In genomic region chr11:121630041-121630440, GRCh38 we compare ENCODE assay signal across 15 cellular contexts.
DNase-seq lines count a peak whose midpoint lies in the region; ATAC-seq, FAIRE-seq and TF ChIP-seq lines count a peak whose summit lies in the region.
"Had no signal": no experiment of that assay in that cellular context is flagged by ENCODE, and none has a peak within 500 bp of the region (broad histone marks: within the 10 kb centered on the region; RNA-seq: fewer than 3 reads in every experiment).

No MANE protein-coding gene starts in this region.

- CTCF ChIA-PET in A673 (lab: Charles Lee): no interaction called here
- CTCF ChIA-PET in HepG2 (lab: Yijun Ruan, JAX; ENCODE audit: low intra/inter-chr PET ratio, low total read pairs): no interaction called here

- FAIRE-seq in HepG2 (lab: Jason Lieb, UNC): no peak
- FAIRE-seq: keratinocyte had no signal

- H4K20me1 ChIP-seq in GM23248 (ENCODE audit: insufficient read depth) (no peaks in the 10 kb centered on the region), HepG2 (ENCODE audit: insufficient read depth, low read length) (0 out of 2 replicates have a peak, but pooled peaks cover 2% of the 10 kb centered on the region)
- H4K20me1 ChIP-seq: BLaER1 treated with 17β-estradiol and CSF1 and Interleukin-3, amounts not matched to agents 10 nM and 100 nM had no signal

- POLR2A ChIA-PET in A673 (lab: Charles Lee; ENCODE audit: low non-redundant PET): no interaction called here
- POLR2A ChIA-PET in HepG2 (lab: Yijun Ruan, JAX): no interaction called here

- in situ Hi-C loops in GM23248 (cut with MboI): no loop called here
- in situ Hi-C loops in HepG2 (cut with HindIII; ENCODE audit: extremely low pct_ligation_motif_present, low pct_unique_long_range_greater_than_20kb): no loop called here

- H3K36me3 ChIP-seq in A673 (ENCODE audit: insufficient read depth, low read length, poor library complexity, severe bottlenecking): no peaks in the 10 kb centered on the region
- H3K36me3 ChIP-seq in GM23248 (ENCODE audit: low read depth): no peaks in the 10 kb centered on the region
- H3K36me3 ChIP-seq in HepG2 (replicated peaks in 1 of 2; ENCODE audit: control insufficient read depth in 1 of 2, insufficient read depth in 2 of 2, low read length in 2 of 2): peaks cover 29 to 56% of the 10 kb centered on the region in 2 experiments
- H3K36me3 ChIP-seq: uterus had no signal

- H3F3A ChIP-seq in GM23248 (ENCODE audit: insufficient read depth): peaks cover 26% of the 10 kb centered on the region

- DNase-seq in A673 (ENCODE audit: low spot score) (peak; percentile 62), GM23248 (peak; percentile 88), amniotic stem cell (lab: John Stamatoyannopoulos, UW) (peak; percentile 77), foreskin keratinocyte (peak in 1 of 2 donors; percentile 44), erythroblast (lab: John Stamatoyannopoulos, UW) (no peak), HK-2 (ENCODE audit: unreplicated experiment) (no peak), HepG2 (ENCODE audit: low spot score) (no peak)
- DNase-seq in stimulated activated naive CD8-positive, alpha-beta T cell treated with anti-CD3 and anti-CD28 coated beads, Interleukin-15, Interleukin-2, amounts not matched to agents 100 U/mL and 50 U/mL, for 24 hours: no peak
- DNase-seq: body of pancreas, GF-D8, NCI-H1092, NCI-H510A treated with DMSO at 0.1 percent for 48 hours, uterus had no signal

- TF ChIP-seq EP300 in HepG2 (IDR thresholded peaks at IDR 0.05; ENCODE audit: low read depth in 2 of 2, low read length in 2 of 2) (no peak), HepG2 (CRISPR knock-in tag; IDR thresholded peaks at IDR 0.05; ENCODE audit: borderline replicate concordance) (no peak)

- no peaks in the 10 kb centered on the region for H3K9me2 ChIP-seq in GM23248 (ENCODE audit: insufficient read depth)

- intact Hi-C loops in A673 (cut with micrococcal nuclease; ENCODE audit: unreplicated experiment) (no loop called here), HepG2 (cut with micrococcal nuclease; ENCODE audit: unreplicated experiment) (no loop called here)

- peaks cover 2% of the 10 kb centered on the region for H3K4me1 ChIP-seq in A673 (ENCODE audit: insufficient read depth, low read length, poor library complexity, severe bottlenecking)
- H3K4me1 ChIP-seq in GM23248 (ENCODE audit: insufficient read depth): peaks cover 32% of the 10 kb centered on the region
- H3K4me1 ChIP-seq in foreskin keratinocyte: no peaks in the 10 kb centered on the region
- H3K4me1 ChIP-seq in HepG2 (ENCODE audit: insufficient read depth, low read length): no peaks in the 10 kb centered on the region
- H3K4me1 ChIP-seq: BLaER1 treated with 17β-estradiol and CSF1 and Interleukin-3, amounts not matched to agents 10 nM and 100 nM; body of pancreas; uterus had no signal

- no peak overlapping the region for H3K9ac ChIP-seq in GM23248
- H3K9ac ChIP-seq in HepG2 (ENCODE audit: insufficient read depth, low read depth, low read length): no peak overlapping the region
- H3K9ac ChIP-seq: BLaER1 treated with 17β-estradiol and CSF1 and Interleukin-3, amounts not matched to agents 10 nM and 100 nM had no signal

- 0% methylated on average over 1 of the region's 1 CpG for WGBS in GM23248 (ENCODE audit: low coverage in 1 of 2, low lambda C conversion rate in 2 of 2, missing lambda C conversion rate in 2 of 2), 2 experiments
- 93% methylated on average over 1 of the region's 1 CpG for WGBS in HepG2 (ENCODE audit: low lambda C conversion rate)

- H3K4me2 ChIP-seq in GM23248 (ENCODE audit: unreplicated experiment) (peak overlapping the region; percentile 25), HepG2 (ENCODE audit: low read depth, low read length) (no peak overlapping the region)
- H3K4me2 ChIP-seq: BLaER1 treated with 17β-estradiol and CSF1 and Interleukin-3, amounts not matched to agents 10 nM and 100 nM had no signal

- H3K27ac ChIP-seq in A673 (ENCODE audit: low read depth, low read length, poor library complexity, severe bottlenecking) (no peak overlapping the region), GM23248 (peak overlapping the region; percentile 10; the same call in 1 of the 2 replicates), foreskin keratinocyte (no peak overlapping the region), HepG2 (ENCODE audit: extremely low read length, insufficient read depth, low read length) (no peak overlapping the region)
- H3K27ac ChIP-seq: BLaER1 treated with 17β-estradiol and CSF1 and Interleukin-3, amounts not matched to agents 10 nM and 100 nM; body of pancreas; uterus had no signal

- H2AFZ ChIP-seq in GM23248: no peak overlapping the region
- H2AFZ ChIP-seq in HepG2 (ENCODE audit: low read length): no peak overlapping the region

- TF ChIP-seq CTCF in A673 (conservative IDR thresholded peaks at IDR 0.05; ENCODE audit: low read depth, low read length) (no peak), foreskin keratinocyte (conservative IDR thresholded peaks at IDR 0.05) (no peak), HepG2 (CRISPR knock-in tag; IDR thresholded peaks at IDR 0.05) (no peak)

- ATAC-seq in foreskin keratinocyte (peak; percentile 63), HepG2 (no peak)
- ATAC-seq in stimulated activated naive CD8-positive, alpha-beta T cell treated with anti-CD3 and anti-CD28 coated beads, Interleukin-15, Interleukin-2, amounts not matched to agents 100 U/mL and 50 U/mL, for 24 hours: no peak
- ATAC-seq: body of pancreas had no signal

- H3K4me3 ChIP-seq in A673 (ENCODE audit: low read depth, low read length, poor library complexity, severe bottlenecking): no peak overlapping the region
- no peak overlapping the region for H3K4me3 ChIP-seq in GM23248
- H3K4me3 ChIP-seq in HepG2 (replicated peaks in 1 of 3; ENCODE audit: insufficient read depth in 1 of 3, low read depth in 2 of 3, low read length in 3 of 3): no peak overlapping the region
- H3K4me3 ChIP-seq: BLaER1 treated with 17β-estradiol and CSF1 and Interleukin-3, amounts not matched to agents 10 nM and 100 nM; body of pancreas; uterus had no signal

- no peak for TF ChIP-seq RAD21 in HepG2 (CRISPR knock-in tag; IDR thresholded peaks at IDR 0.05)

- no peaks in the 10 kb centered on the region for H3K9me3 ChIP-seq in A673 (ENCODE audit: low read depth, low read length, poor library complexity, severe bottlenecking)
- H3K9me3 ChIP-seq in GM23248 (ENCODE audit: low read depth): no peaks in the 10 kb centered on the region
- no peaks in the 10 kb centered on the region for H3K9me3 ChIP-seq in HepG2 (ENCODE audit: low read length)
- H3K9me3 ChIP-seq: BLaER1 treated with 17β-estradiol and CSF1 and Interleukin-3, amounts not matched to agents 10 nM and 100 nM; body of pancreas; uterus had no signal

- no peak for TF ChIP-seq POLR2A in erythroblast (IDR thresholded peaks at IDR 0.05; ENCODE audit: low read length)
- no peak for TF ChIP-seq POLR2A in HepG2 (IDR thresholded peaks at IDR 0.05; ENCODE audit: insufficient read depth in 1 of 2, low read depth in 2 of 2, low read length in 2 of 2)

- H3K27me3 ChIP-seq in A673 (replicated peaks; ENCODE audit: insufficient read depth, low read depth, low read length, poor library complexity) (no peaks in the 10 kb centered on the region), GM23248 (replicated peaks; ENCODE audit: insufficient read depth) (no peaks in the 10 kb centered on the region), foreskin keratinocyte (no peaks in the 10 kb centered on the region), HepG2 (ENCODE audit: control insufficient read depth in 1 of 2, insufficient read depth in 2 of 2, low read length in 2 of 2) (no peaks in the 10 kb centered on the region)
- H3K27me3 ChIP-seq: BLaER1 treated with 17β-estradiol and CSF1 and Interleukin-3, amounts not matched to agents 10 nM and 100 nM; body of pancreas; uterus had no signal

- H3K79me2 ChIP-seq in GM23248 (ENCODE audit: insufficient read depth): no peaks in the 10 kb centered on the region
- no peaks in the 10 kb centered on the region for H3K79me2 ChIP-seq in HepG2 (ENCODE audit: insufficient read depth, low read length)

- no TSS peak for BruUV-seq in A673 (replicated peaks; lab: Mats Ljungman, UMichigan)
- BruUV-seq in HepG2 (replicated peaks; lab: Mats Ljungman, UMichigan): no TSS peak

TF ChIP-seq in HepG2, 621 proteins besides CTCF, POLR2A, EP300 and RAD21:
- TF ChIP-seq ARID3A (IDR thresholded peaks at IDR 0.05; ENCODE audit: low read depth, low read length) (no peak), SRSF9 (IDR thresholded peaks at IDR 0.05; ENCODE audit: borderline replicate concordance, insufficient read depth, low read depth, low read length, poor library complexity, severe bottlenecking) (no peak), SPEN (CRISPR knock-in tag; IDR thresholded peaks at IDR 0.05; ENCODE audit: low read depth) (no peak)

Comparison
In these comparisons a context has a peak if more than half of its experiments do, and no peak if none do; other contexts are left out.
1. DNase-seq: peak in A673 (single experiment), GM23248 (single experiment) and amniotic stem cell (single experiment); none in erythroblast (0 of 2), stimulated activated naive CD8-positive, alpha-beta T cell treated with anti-CD3 and anti-CD28 coated beads, Interleukin-15, Interleukin-2, amounts not matched to agents 100 U/mL and 50 U/mL, for 24 hours (single experiment), HK-2 (single experiment) and HepG2 (single experiment).